ENCODE assay signal across 5 cellular contexts in genomic region chr10:80099295-80099694, GRCh38. TPM values are rescaled to one million over a fixed set of nuclear protein-coding genes. Genes with fewer than 3 reads are reported as not detected.
"Had no signal": no experiment of that assay in that cellular context is flagged by ENCODE, and none has a peak within 500 bp of the region (broad histone marks: within the 10 kb centered on the region; RNA-seq: fewer than 3 reads in every experiment).

No MANE protein-coding gene starts in this region.

RNA-seq across cellular contexts. Expression of gene TMEM254, which starts 20.8 kb away (rescaled TPM):
- total RNA-seq: OCI-LY7 had no signal

RNA-seq across cellular contexts. Expression of gene PLAC9, which starts 33.2 kb away (rescaled TPM):
- total RNA-seq: OCI-LY7, PC-9, SJSA1, SK-MEL-5, T-cell had no signal
